Comparison of ENCODE assay signal across 8 cellular contexts in genomic region chr1:111139234-111139955, GRCh38. TPM values are rescaled to one million over a fixed set of nuclear protein-coding genes. Genes with fewer than 3 reads are reported as not detected.
DNase-seq lines count a peak whose midpoint lies in the region; ATAC-seq and TF ChIP-seq lines count a peak whose summit lies in the region.

No MANE protein-coding gene starts in this region.

- H2AFZ ChIP-seq in OCI-LY7 (ENCODE audit: low read length): peak overlapping the region; percentile 38; the same call in 1 of the 2 replicates

- CTCF ChIA-PET in OCI-LY7 (lab: Charles Lee; ENCODE audit: unreplicated experiment): interaction anchor here (0.7 to 1.4 kb wide), 3 partner anchors 81 to 90 kb away, joined by 3 to 4 read pairs (median 3); no protein-coding TSS in a partner anchor

- TSS peak; percentile 65 for BruUV-seq in OCI-LY7 (replicated peaks; lab: Mats Ljungman, UMichigan)

- peak overlapping the region; percentile 98 for H3K4me3 Mint-ChIP-seq in progenitor cell of endocrine pancreas (ENCODE audit: low read depth)

- H3K9me3 ChIP-seq in HUES64 (ENCODE audit: insufficient read depth, low read depth, low read length) (no peaks in the 10 kb centered on the region), OCI-LY7 (ENCODE audit: low read length) (no peaks in the 10 kb centered on the region), adipocyte (ENCODE audit: control insufficient read depth, low read length) (no peaks in the 10 kb centered on the region), left ventricle myocardium inferior (replicated peaks) (no peaks in the 10 kb centered on the region)

- H3K4me1 Mint-ChIP-seq in progenitor cell of endocrine pancreas (ENCODE audit: low read depth): peaks cover 24% of the 10 kb centered on the region

- DNase-seq in DMS 273 treated with DMSO at 0.1 percent for 48 hours (lab: John Stamatoyannopoulos, UW) (peak; percentile 66), OCI-LY7 (ENCODE audit: low spot score) (peak; percentile 65), adipocyte (ENCODE audit: low read depth) (peak; percentile 79), left ventricle myocardium inferior (peak; percentile 40), progenitor cell of endocrine pancreas (ENCODE audit: low spot score, unreplicated experiment) (peak; percentile 9), mesenteric fat pad (ENCODE audit: low spot score) (no peak)

- H3K4me3 ChIP-seq in HUES64 (ENCODE audit: low read length) (peak overlapping the region; percentile 88), OCI-LY7 (ENCODE audit: low read depth, low read length, poor library complexity, severe bottlenecking) (peak overlapping the region; percentile 94), adipocyte (ENCODE audit: low read length) (peak overlapping the region; percentile 99), left ventricle myocardium inferior (peak overlapping the region; percentile 96)

- peak overlapping the region; percentile 99 for H3K27ac Mint-ChIP-seq in progenitor cell of endocrine pancreas

- intact Hi-C loops in OCI-LY7 (cut with micrococcal nuclease; ENCODE audit: unreplicated experiment): loop anchor here (1.0 to 10.0 kb wide), 2 partner anchors 11 to 615 kb away; partner anchors contain the start of gene DDX20
- intact Hi-C loops in left ventricle myocardium inferior (cut with micrococcal nuclease): no loop called here

- peaks cover 25% of the 10 kb centered on the region; the same call in 1 of the 2 replicates for H4K20me1 ChIP-seq in OCI-LY7 (ENCODE audit: insufficient read depth, low read length)

- peaks cover 27% of the 10 kb centered on the region for H3K36me3 ChIP-seq in HUES64 (ENCODE audit: insufficient read depth, low read length)
- H3K36me3 ChIP-seq in OCI-LY7 (ENCODE audit: insufficient read depth, low read length): peaks cover 44% of the 10 kb centered on the region
- peaks cover 29% of the 10 kb centered on the region for H3K36me3 ChIP-seq in adipocyte (ENCODE audit: control insufficient read depth, insufficient read depth, low read length, severe bottlenecking)
- peaks cover 29% of the 10 kb centered on the region for H3K36me3 ChIP-seq in left ventricle myocardium inferior

- TF ChIP-seq CTCF in OCI-LY7 (conservative IDR thresholded peaks at IDR 0.05; ENCODE audit: low read length): no peak
- no peak for TF ChIP-seq CTCF in left ventricle myocardium inferior (IDR thresholded peaks at IDR 0.05; ENCODE audit: borderline replicate concordance)
- no peak for TF ChIP-seq CTCF in progenitor cell of endocrine pancreas (IDR thresholded peaks at IDR 0.05; ENCODE audit: unreplicated experiment)

- under 1% methylated on average over 34 of the region's 34 CpGs for WGBS in HUES64

- peaks cover 79% of the 10 kb centered on the region for H3K79me2 ChIP-seq in OCI-LY7 (ENCODE audit: insufficient read depth, low read depth, low read length)

- no peaks in the 10 kb centered on the region for H3K9me2 ChIP-seq in OCI-LY7 (ENCODE audit: insufficient read depth, low read length)

- H3K27ac ChIP-seq in HUES64 (ENCODE audit: low read depth, low read length) (peak overlapping the region; percentile 98), OCI-LY7 (ENCODE audit: low read depth, low read length, poor library complexity, severe bottlenecking) (peak overlapping the region; percentile 91), left ventricle myocardium inferior (replicated peaks) (peak overlapping the region; percentile 95)

- no peaks in the 10 kb centered on the region for H3K27me3 ChIP-seq in HUES64 (ENCODE audit: insufficient read depth, low read length)
- no peaks in the 10 kb centered on the region for H3K27me3 ChIP-seq in adipocyte (replicated peaks; ENCODE audit: control insufficient read depth, insufficient read depth, low read length)
- H3K27me3 ChIP-seq in left ventricle myocardium inferior (ENCODE audit: low read depth): no peaks in the 10 kb centered on the region

- POLR2A ChIA-PET in OCI-LY7 (lab: Charles Lee): interaction anchor here (0.6 to 9.5 kb wide), 14 partner anchors 9 to 643 kb away, joined by 3 to 114 read pairs (median 4); no protein-coding TSS in a partner anchor

- H3K9me3 Mint-ChIP-seq in progenitor cell of endocrine pancreas (ENCODE audit: low read depth): no peaks in the 10 kb centered on the region

- ATAC-seq in GM21381 (IDR thresholded peaks at IDR 0.05; ENCODE audit: unreplicated experiment): peak; percentile 37

- peak overlapping the region; percentile 88 for H3K9ac ChIP-seq in HUES64 (ENCODE audit: low read depth, low read length)
- H3K9ac ChIP-seq in adipocyte (ENCODE audit: low read length): peak overlapping the region; percentile 98

- H3K4me1 ChIP-seq in HUES64 (ENCODE audit: insufficient read depth, low read length): peaks cover 22% of the 10 kb centered on the region
- peaks cover 60% of the 10 kb centered on the region for H3K4me1 ChIP-seq in OCI-LY7 (ENCODE audit: insufficient read depth, low read length, poor library complexity, severe bottlenecking)
- peaks cover 47% of the 10 kb centered on the region for H3K4me1 ChIP-seq in adipocyte (ENCODE audit: control insufficient read depth, insufficient read depth, low read length)
- peaks cover 42% of the 10 kb centered on the region for H3K4me1 ChIP-seq in left ventricle myocardium inferior

- H3K36me3 Mint-ChIP-seq in progenitor cell of endocrine pancreas (ENCODE audit: insufficient read depth): peaks cover 3% of the 10 kb centered on the region

- H3K27me3 Mint-ChIP-seq in progenitor cell of endocrine pancreas: no peaks in the 10 kb centered on the region

- peak overlapping the region; percentile 85 for H3K4me2 ChIP-seq in OCI-LY7 (ENCODE audit: low read length)

RNA-seq across cellular contexts. Expression of gene DRAM2, which starts 0.5 kb away (rescaled TPM):
- polyA plus RNA-seq in HUES64 (2013, experiment 1 of 2): 22.7 TPM
- polyA plus RNA-seq in HUES64 (2013, experiment 2 of 2): 31.6 TPM
- 75.2 and 84.2 TPM in 2 replicates for total RNA-seq in OCI-LY7 (2014; rRNA removed; shearing (Covaris generic))
- total RNA-seq in OCI-LY7 (2022) (83.5 and 87.9 TPM in 2 replicates), left ventricle myocardium inferior (33.0 TPM), progenitor cell of endocrine pancreas (34.4 and 35.4 TPM in 2 replicates), mesenteric fat pad (61.0 TPM)

RNA-seq across cellular contexts. Expression of gene CEPT1, which starts 0.6 kb away (rescaled TPM):
- polyA plus RNA-seq in HUES64 (2013, experiment 1 of 2): 16.6 TPM
- polyA plus RNA-seq in HUES64 (2013, experiment 2 of 2): 20.3 TPM
- total RNA-seq in OCI-LY7 (2014; rRNA removed; shearing (Covaris generic)): 41.5 and 44.9 TPM in 2 replicates
- total RNA-seq in OCI-LY7 (2022) (59.0 TPM in 2 replicates), left ventricle myocardium inferior (14.0 TPM), progenitor cell of endocrine pancreas (35.6 and 41.1 TPM in 2 replicates), mesenteric fat pad (49.9 TPM)
